In genomic region chr11:26904114-26904513, GRCh38 we compare ENCODE assay signal across 24 cellular contexts.
"Had no signal": no experiment of that assay in that cellular context is flagged by ENCODE, and none has a peak within 500 bp of the region (broad histone marks: within the 10 kb centered on the region; RNA-seq: fewer than 3 reads in every experiment).

No MANE protein-coding gene starts in this region.

- H3K27me3 Mint-ChIP-seq: activated naive CD8-positive, alpha-beta T cell; central memory CD8-positive, alpha-beta T cell; dendritic cell treated with granulocyte-macrophage colony-stimulating factor and Interleukin-4, amounts not matched to agents 40 ng/mL and 50 ng/mL, for 4 days; progenitor cell of endocrine pancreas had no signal

- ATAC-seq: heart left ventricle, left lobe of liver, mucosa of descending colon, natural killer cell, right cardiac atrium had no signal

- H3K27ac ChIP-seq: brain microvascular endothelial cell, epithelial cell of prostate, heart left ventricle, tibial nerve, vagina had no signal

- H3K4me1 Mint-ChIP-seq: central memory CD8-positive, alpha-beta T cell; natural killer cell had no signal

- H3K4me3 Mint-ChIP-seq: activated naive CD8-positive, alpha-beta T cell; central memory CD8-positive, alpha-beta T cell; dendritic cell treated with granulocyte-macrophage colony-stimulating factor and Interleukin-4, amounts not matched to agents 40 ng/mL and 50 ng/mL, for 4 days; natural killer cell; T-helper 2 cell treated with Interferon-gamma antibody and Interleukin-4, amounts not matched to agents 5 μg/mL and 100 μg/mL, for 36 hours had no signal

- H3K36me3 ChIP-seq: brain microvascular endothelial cell, heart left ventricle, tibial nerve, vagina had no signal

- H3K4me3 ChIP-seq: heart left ventricle, mucosa of descending colon, tibial nerve, vagina had no signal

- DNase-seq: activated CD4-positive, alpha-beta T cell treated with anti-CD3 and anti-CD28 coated beads, Interleukin-2, amount 50 U/mL, for 1 hour; activated CD8-positive, alpha-beta memory T cell treated with anti-CD3 and anti-CD28 coated beads for 24 hours; activated gamma-delta T cell treated with Interleukin-2 at 50 U/mL for 16 hours; brain microvascular endothelial cell; effector memory CD4-positive, alpha-beta T cell; foreskin melanocyte; heart left ventricle; mammary epithelial cell; mucosa of descending colon; natural killer cell; occipital lobe; right cardiac atrium; small intestine; stimulated activated CD4-positive, alpha-beta T cell treated with anti-CD3 and anti-CD28 coated beads, Interleukin-4, amount 100 ng/mL, for 24 hours; stimulated activated naive CD4-positive, alpha-beta T cell had no signal

- H3K27me3 ChIP-seq: brain microvascular endothelial cell, heart left ventricle, tibial nerve, vagina had no signal

- H3K9me3 ChIP-seq: mucosa of descending colon, tibial nerve, vagina had no signal

- H3K27ac Mint-ChIP-seq: activated naive CD8-positive, alpha-beta T cell; dendritic cell treated with granulocyte-macrophage colony-stimulating factor and Interleukin-4, amounts not matched to agents 40 ng/mL and 50 ng/mL, for 4 days; natural killer cell; progenitor cell of endocrine pancreas; T-helper 2 cell treated with Interferon-gamma antibody and Interleukin-4, amounts not matched to agents 5 μg/mL and 100 μg/mL, for 36 hours had no signal

- H3K36me3 Mint-ChIP-seq: activated naive CD8-positive, alpha-beta T cell had no signal
